Comparison of ENCODE assay signal across 1 cellular context in the genomic region with DNA sequence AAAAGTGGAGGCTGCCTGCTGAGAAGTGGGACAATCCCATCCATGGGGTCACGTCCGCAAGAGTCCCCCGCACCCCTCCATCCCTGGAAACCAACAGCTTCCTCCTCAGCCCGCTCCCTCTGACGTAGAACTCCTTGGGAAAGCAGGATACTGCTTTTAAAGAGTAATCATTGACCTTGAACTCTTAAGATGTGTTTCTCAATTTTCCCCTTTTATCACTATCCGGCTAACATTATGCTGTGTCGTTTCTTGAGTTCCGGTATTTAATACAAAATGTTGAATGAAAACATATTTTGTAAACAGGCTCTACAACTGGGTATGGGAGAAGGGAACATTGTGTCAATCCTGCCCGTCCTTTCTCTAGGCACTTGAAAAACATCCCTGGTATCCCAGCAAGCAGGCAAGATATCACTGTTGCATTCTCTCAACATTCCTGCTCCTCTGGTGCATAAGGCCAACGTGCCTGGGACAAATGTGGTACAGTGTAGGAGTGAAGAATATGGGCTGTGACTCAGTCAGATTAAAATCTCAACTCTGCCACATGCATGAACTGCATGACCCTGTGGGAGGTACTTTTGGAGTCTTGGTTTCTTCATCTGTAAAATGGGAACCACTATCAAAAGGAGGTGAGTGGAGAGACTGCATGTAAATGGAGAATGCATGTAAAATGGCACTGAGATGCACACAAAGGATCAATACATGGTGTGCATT.
TF ChIP-seq lines count a peak whose summit lies in the region.

No MANE protein-coding gene starts in this region.

TF ChIP-seq in K562, 482 proteins besides CTCF, POLR2A, EP300 and RAD21 (continued from another document):
- TF ChIP-seq CHD7 (IDR thresholded peaks at IDR 0.05; ENCODE audit: low read depth, low read length) (no peak), IFI16 (CRISPR knock-in tag; IDR thresholded peaks at IDR 0.05) (no peak), CHCHD3 (CRISPR knock-in tag; IDR thresholded peaks at IDR 0.05) (no peak), SMARCA4 (IDR thresholded peaks at IDR 0.05) (peak; percentile 66; the same call in 1 of the 2 replicates), L3MBTL2 (IDR thresholded peaks at IDR 0.05) (no peak), ZNF23 (CRISPR knock-in tag; IDR thresholded peaks at IDR 0.05) (no peak), GABPB1 (CRISPR knock-in tag; IDR thresholded peaks at IDR 0.05) (no peak), DNMT1 (IDR thresholded peaks at IDR 0.05) (no peak), JUND (IDR thresholded peaks at IDR 0.05; ENCODE audit: borderline replicate concordance, low read depth, low read length) (peak; percentile 86), JUND (tag; IDR thresholded peaks at IDR 0.05; ENCODE audit: borderline replicate concordance, low read depth, low read length) (peak; percentile 78; the same call in 2 of the 3 replicates), ARID1B (IDR thresholded peaks at IDR 0.05) (peak; percentile 62), POLR2AphosphoS5 (IDR thresholded peaks at IDR 0.05; ENCODE audit: control insufficient read depth, insufficient read depth, low read depth, low read length) (0 out of 2 replicates have a peak, but pooled peaks have one; percentile 4), ADNP (tag; IDR thresholded peaks at IDR 0.05) (0 out of 2 replicates have a peak, but pooled peaks have one; percentile 35), GTF2E2 (tag; IDR thresholded peaks at IDR 0.05) (no peak), MCM2 (IDR thresholded peaks at IDR 0.05; ENCODE audit: low read depth) (no peak), TCF7 (IDR thresholded peaks at IDR 0.05; ENCODE audit: borderline replicate concordance) (no peak), ELK3 (CRISPR knock-in tag; IDR thresholded peaks at IDR 0.05) (no peak), SP1 (CRISPR knock-in tag; IDR thresholded peaks at IDR 0.05) (no peak), CHD2 (IDR thresholded peaks at IDR 0.05; ENCODE audit: low read depth, low read length) (no peak), KDM1A (IDR thresholded peaks at IDR 0.05) (peak; percentile 84 to 88), NR3C1 (CRISPR knock-in tag; IDR thresholded peaks at IDR 0.05) (no peak), RAD51 (IDR thresholded peaks at IDR 0.05; ENCODE audit: borderline replicate concordance, low read depth) (no peak), SMARCE1 (IDR thresholded peaks at IDR 0.05) (peak; percentile 62; the same call in 1 of the 2 replicates), ARHGAP35 (IDR thresholded peaks at IDR 0.05; ENCODE audit: partially characterized antibody) (no peak), KLF1 (tag; IDR thresholded peaks at IDR 0.05) (no peak), ESRRA (IDR thresholded peaks at IDR 0.05; ENCODE audit: borderline replicate concordance, low read depth) (peak; percentile 79), TEAD4 (IDR thresholded peaks at IDR 0.05; ENCODE audit: low read length) (peak; percentile 52; the same call in 1 of the 2 replicates), TEAD4 (CRISPR knock-in tag; IDR thresholded peaks at IDR 0.05; ENCODE audit: borderline replicate concordance) (no peak), TBL1XR1 (IDR thresholded peaks at IDR 0.05; ENCODE audit: low read length in 2 of 2) (no peak), POLR2B (IDR thresholded peaks at IDR 0.05; ENCODE audit: low read depth, partially characterized antibody) (no peak), CEBPZ (IDR thresholded peaks at IDR 0.05; ENCODE audit: borderline replicate concordance, low read depth, low read length) (no peak), PPARD (CRISPR knock-in tag; IDR thresholded peaks at IDR 0.05) (no peak), NBN (IDR thresholded peaks at IDR 0.05; ENCODE audit: low read depth) (no peak)
- TF ChIP-seq, protein P1, sequence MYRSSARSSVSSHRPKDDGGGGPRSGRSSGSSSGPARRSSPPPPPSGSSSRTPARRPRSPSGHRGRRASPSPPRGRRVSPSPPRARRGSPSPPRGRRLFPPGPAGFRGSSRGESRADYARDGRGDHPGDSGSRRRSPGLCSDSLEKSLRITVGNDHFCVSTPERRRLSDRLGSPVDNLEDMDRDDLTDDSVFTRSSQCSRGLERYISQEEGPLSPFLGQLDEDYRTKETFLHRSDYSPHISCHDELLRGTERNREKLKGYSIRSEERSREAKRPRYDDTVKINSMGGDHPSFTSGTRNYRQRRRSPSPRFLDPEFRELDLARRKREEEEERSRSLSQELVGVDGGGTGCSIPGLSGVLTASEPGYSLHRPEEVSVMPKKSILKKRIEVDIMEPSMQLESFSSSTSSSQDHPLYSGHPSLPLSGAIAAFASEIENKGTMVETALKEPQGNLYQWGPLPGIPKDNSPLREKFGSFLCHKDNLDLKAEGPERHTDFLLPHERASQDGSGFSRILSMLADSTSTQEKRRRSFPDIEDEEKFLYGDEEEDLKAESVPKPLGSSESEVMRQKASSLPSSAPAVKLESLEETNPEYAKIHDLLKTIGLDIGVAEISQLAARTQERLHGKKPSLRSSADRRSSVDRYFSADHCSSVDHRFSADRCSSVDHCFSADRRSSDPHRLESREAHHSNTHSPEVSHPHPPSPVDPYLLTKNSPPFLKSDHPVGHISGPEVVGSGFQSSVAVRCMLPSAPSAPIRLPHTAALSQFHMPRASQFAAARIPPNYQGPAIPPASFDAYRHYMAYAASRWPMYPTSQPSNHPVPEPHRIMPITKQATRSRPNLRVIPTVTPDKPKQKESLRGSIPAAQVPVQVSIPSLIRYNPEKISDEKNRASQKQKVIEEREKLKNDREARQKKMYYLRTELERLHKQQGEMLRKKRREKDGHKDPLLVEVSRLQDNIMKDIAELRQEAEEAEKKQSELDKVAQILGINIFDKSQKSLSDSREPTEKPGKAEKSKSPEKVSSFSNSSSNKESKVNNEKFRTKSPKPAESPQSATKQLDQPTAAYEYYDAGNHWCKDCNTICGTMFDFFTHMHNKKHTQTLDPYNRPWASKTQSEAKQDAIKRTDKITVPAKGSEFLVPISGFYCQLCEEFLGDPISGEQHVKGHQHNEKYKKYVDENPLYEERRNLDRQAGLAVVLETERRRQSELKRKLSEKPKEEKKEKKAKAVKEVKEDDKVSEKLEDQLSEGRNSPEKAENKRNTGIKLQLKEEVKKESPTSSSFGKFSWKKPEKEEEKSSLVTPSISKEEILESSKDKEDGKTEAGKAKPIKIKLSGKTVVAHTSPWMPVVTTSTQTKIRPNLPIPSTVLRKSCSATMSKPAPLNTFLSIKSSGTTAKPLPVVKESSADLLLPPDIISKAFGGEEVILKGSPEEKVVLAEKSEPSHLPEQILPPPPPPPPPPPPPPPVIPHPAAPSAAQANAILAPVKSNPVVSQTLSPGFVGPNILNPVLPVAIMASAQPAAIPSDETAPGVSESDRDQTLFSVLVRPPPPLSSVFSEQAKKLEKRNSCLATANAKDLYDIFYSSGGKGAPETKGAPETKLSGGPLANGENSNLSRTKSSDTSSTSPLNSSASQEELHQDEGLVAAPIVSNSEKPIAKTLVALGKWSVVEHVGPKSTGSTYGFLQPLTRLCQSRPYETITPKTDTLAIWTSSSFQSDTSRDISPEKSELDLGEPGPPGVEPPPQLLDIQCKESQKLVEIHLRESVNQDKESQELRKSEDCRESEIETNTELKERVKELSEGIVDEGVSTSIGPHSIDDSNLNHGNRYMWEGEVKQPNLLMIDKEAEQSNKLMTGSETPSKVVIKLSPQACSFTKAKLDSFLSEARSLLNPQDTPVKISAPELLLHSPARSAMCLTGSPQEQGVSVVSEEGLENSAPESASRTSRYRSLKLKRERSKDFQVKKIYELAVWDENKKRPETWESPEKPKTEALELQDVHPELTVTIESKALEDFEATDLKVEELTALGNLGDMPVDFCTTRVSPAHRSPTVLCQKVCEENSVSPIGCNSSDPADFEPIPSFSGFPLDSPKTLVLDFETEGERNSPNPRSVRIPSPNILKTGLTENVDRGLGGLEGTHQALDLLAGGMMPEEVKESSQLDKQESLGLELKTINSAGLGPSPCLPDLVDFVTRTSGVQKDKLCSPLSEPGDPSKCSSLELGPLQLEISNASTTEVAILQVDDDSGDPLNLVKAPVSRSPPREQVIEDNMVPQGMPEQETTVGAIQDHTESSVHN (IDR thresholded peaks at IDR 0.05; ENCODE audit: borderline replicate concordance in 1 of 2, low read depth in 1 of 2): no peak
TF ChIP-seq in K562: peak in this region for 29.
